ENCODE assay signal across 37 cellular contexts in genomic region chr1:5242850-5243249, GRCh38.
"Had no signal": no experiment of that assay in that cellular context is flagged by ENCODE, and none has a peak within 500 bp of the region (broad histone marks: within the 10 kb centered on the region; RNA-seq: fewer than 3 reads in every experiment).

No MANE protein-coding gene starts in this region.

- H3K27me3 ChIP-seq: ascending aorta, cardiac muscle cell had no signal

- ATAC-seq: activated CD4-positive, alpha-beta T cell treated with anti-CD3 and anti-CD28 coated beads for 36 hours; activated CD4-positive, CD25-positive, alpha-beta regulatory T cell treated with anti-CD3 and anti-CD28 coated beads, Interleukin-2, amount 50 U/mL, for 24 hours; activated CD8-positive, alpha-beta memory T cell treated with anti-CD3 and anti-CD28 coated beads, Interleukin-2, amount 10 ng/mL, durations not matched to agents 7 days and 5 days; activated CD8-positive, alpha-beta T cell treated with anti-CD3 and anti-CD28 coated beads, Interleukin-2, amount 10 ng/mL, durations not matched to agents 7 days and 5 days; activated naive CD8-positive, alpha-beta T cell treated with anti-CD3 and anti-CD28 coated beads, Interleukin-2, amount 50 U/mL, for 24 hours had no signal

- H3K4me3 ChIP-seq: ascending aorta, cardiac muscle cell had no signal

- H3K9me3 Mint-ChIP-seq: activated CD4-positive, alpha-beta memory T cell treated with anti-CD3 and anti-CD28 coated beads, Interleukin-2, amount 10 ng/mL, durations not matched to agents 7 days and 5 days; activated naive CD4-positive, alpha-beta T cell treated with anti-CD3 and anti-CD28 coated beads, Interleukin-2, amount 50 U/mL, for 24 hours; activated T-helper 2 cell treated with anti-CD3 and anti-CD28 coated beads, Interferon-gamma antibody, Interleukin-2, Interleukin-4, amounts not matched to agents 10 μg/mL and 5 μg/mL and 100 μg/mL, durations not matched to agents 14 hours and 24 hours and 36 hours; T-helper 1 cell treated with Interleukin-12 subunit alpha and Interleukin-12 subunit beta and Interleukin-4 antibody, amounts not matched to agents 30 μg/mL and 1 μg/mL, for 36 hours; T-helper 2 cell treated with Interferon-gamma antibody and Interleukin-4, amounts not matched to agents 5 μg/mL and 100 μg/mL, for 36 hours had no signal

- H3K27ac Mint-ChIP-seq: activated CD4-positive, alpha-beta memory T cell treated with anti-CD3 and anti-CD28 coated beads, Interleukin-2, amount 10 ng/mL, durations not matched to agents 7 days and 5 days; activated CD4-positive, alpha-beta T cell treated with anti-CD3 and anti-CD28 coated beads for 36 hours; activated CD8-positive, alpha-beta memory T cell treated with anti-CD3 and anti-CD28 coated beads, Interleukin-2, amount 10 ng/mL, durations not matched to agents 7 days and 5 days; activated CD8-positive, alpha-beta T cell treated with anti-CD3 and anti-CD28 coated beads, Interleukin-2, amount 10 ng/mL, durations not matched to agents 7 days and 5 days; activated naive CD4-positive, alpha-beta T cell treated with anti-CD3 and anti-CD28 coated beads, Interleukin-2, amount 10 ng/mL, durations not matched to agents 7 days and 5 days; activated naive CD4-positive, alpha-beta T cell treated with anti-CD3 and anti-CD28 coated beads, Interleukin-2, amount 50 U/mL, for 24 hours; activated naive CD8-positive, alpha-beta T cell; activated naive CD8-positive, alpha-beta T cell treated with anti-CD3 and anti-CD28 coated beads, Interleukin-2, amount 10 ng/mL, durations not matched to agents 7 days and 5 days; activated naive CD8-positive, alpha-beta T cell treated with anti-CD3 and anti-CD28 coated beads, Interleukin-2, amount 50 U/mL, for 24 hours; activated T-cell treated with anti-CD3 and anti-CD28 coated beads, Interleukin-2, amount 50 U/mL, for 24 hours; activated T-helper 2 cell treated with anti-CD3 and anti-CD28 coated beads, Interferon-gamma antibody, Interleukin-2, Interleukin-4, amounts not matched to agents 10 μg/mL and 5 μg/mL and 100 μg/mL, durations not matched to agents 14 hours and 24 hours and 36 hours; brain; T-helper 1 cell treated with Interleukin-12 subunit alpha and Interleukin-12 subunit beta and Interleukin-4 antibody, amounts not matched to agents 30 μg/mL and 1 μg/mL, for 36 hours; T-helper 2 cell treated with Interferon-gamma antibody and Interleukin-4, amounts not matched to agents 5 μg/mL and 100 μg/mL, for 36 hours had no signal

- H3K4me1 ChIP-seq: ascending aorta had no signal

- DNase-seq: activated CD4-positive, alpha-beta memory T cell treated with anti-CD3 and anti-CD28 coated beads, Interleukin-2, amount 10 ng/mL, durations not matched to agents 7 days and 5 days; activated CD4-positive, alpha-beta T cell treated with anti-CD3 and anti-CD28 coated beads for 1 hour; activated CD4-positive, alpha-beta T cell treated with anti-CD3 and anti-CD28 coated beads for 36 hours; activated CD4-positive, alpha-beta T cell treated with anti-CD3 and anti-CD28 coated beads for 48 hours; activated CD4-positive, alpha-beta T cell treated with anti-CD3 and anti-CD28 coated beads, Interleukin-2, amount 50 U/mL, for 48 hours; activated CD4-positive, CD25-positive, alpha-beta regulatory T cell; activated CD8-positive, alpha-beta memory T cell treated with anti-CD3 and anti-CD28 coated beads for 24 hours; activated CD8-positive, alpha-beta memory T cell treated with anti-CD3 and anti-CD28 coated beads, Interleukin-2, amount 10 ng/mL, durations not matched to agents 7 days and 5 days; activated CD8-positive, alpha-beta memory T cell treated with anti-CD3 and anti-CD28 coated beads, Interleukin-2, amount 50 U/mL, for 48 hours; activated CD8-positive, alpha-beta T cell treated with anti-CD3 and anti-CD28 coated beads, Interleukin-2, amount 10 ng/mL, durations not matched to agents 7 days and 5 days; activated effector memory CD4-positive, alpha-beta T cell treated with Interleukin-2 at 50 U/mL for 16 hours; activated gamma-delta T cell; activated naive CD4-positive, alpha-beta T cell treated with anti-CD3 and anti-CD28 coated beads, Interleukin-2, amount 10 ng/mL, durations not matched to agents 7 days and 5 days; activated naive CD4-positive, alpha-beta T cell treated with Interleukin-2 at 50 U/mL for 16 hours; activated naive CD8-positive, alpha-beta T cell treated with anti-CD3 and anti-CD28 coated beads, Interleukin-2, amount 10 ng/mL, durations not matched to agents 7 days and 5 days; activated naive CD8-positive, alpha-beta T cell treated with anti-CD3 and anti-CD28 coated beads, Interleukin-2, amount 50 U/mL, for 24 hours; activated T-cell treated with anti-CD3 and anti-CD28 coated beads, Interleukin-2, amount 50 U/mL, for 24 hours; activated T-cell treated with anti-CD3 and anti-CD28 coated beads, Interleukin-2, amount 50 U/mL, for 48 hours; amygdala; anterior cingulate cortex; caudate nucleus; cerebellar nuclear complex; SW 1271; T-helper 1 cell; T-helper 2 cell; T-helper 9 cell had no signal

- H3K4me1 Mint-ChIP-seq: activated CD4-positive, alpha-beta memory T cell treated with anti-CD3 and anti-CD28 coated beads, Interleukin-2, amount 10 ng/mL, durations not matched to agents 7 days and 5 days; activated CD4-positive, alpha-beta T cell treated with anti-CD3 and anti-CD28 coated beads for 36 hours; activated CD8-positive, alpha-beta memory T cell treated with anti-CD3 and anti-CD28 coated beads, Interleukin-2, amount 10 ng/mL, durations not matched to agents 7 days and 5 days; activated naive CD4-positive, alpha-beta T cell treated with anti-CD3 and anti-CD28 coated beads, Interleukin-2, amount 10 ng/mL, durations not matched to agents 7 days and 5 days; activated naive CD8-positive, alpha-beta T cell treated with anti-CD3 and anti-CD28 coated beads, Interleukin-2, amount 10 ng/mL, durations not matched to agents 7 days and 5 days had no signal

- H3K27me3 Mint-ChIP-seq: activated CD4-positive, alpha-beta memory T cell treated with anti-CD3 and anti-CD28 coated beads, Interleukin-2, amount 10 ng/mL, durations not matched to agents 7 days and 5 days; activated CD4-positive, alpha-beta T cell treated with anti-CD3 and anti-CD28 coated beads for 36 hours; activated CD8-positive, alpha-beta memory T cell treated with anti-CD3 and anti-CD28 coated beads, Interleukin-2, amount 10 ng/mL, durations not matched to agents 7 days and 5 days; activated naive CD4-positive, alpha-beta T cell treated with anti-CD3 and anti-CD28 coated beads, Interleukin-2, amount 10 ng/mL, durations not matched to agents 7 days and 5 days; activated naive CD4-positive, alpha-beta T cell treated with anti-CD3 and anti-CD28 coated beads, Interleukin-2, amount 50 U/mL, for 24 hours; activated naive CD8-positive, alpha-beta T cell treated with anti-CD3 and anti-CD28 coated beads, Interleukin-2, amount 10 ng/mL, durations not matched to agents 7 days and 5 days had no signal

- H3K9me3 ChIP-seq: ascending aorta had no signal

- H3K36me3 ChIP-seq: ascending aorta, cardiac muscle cell had no signal

- H3K36me3 Mint-ChIP-seq: activated CD8-positive, alpha-beta memory T cell treated with anti-CD3 and anti-CD28 coated beads, Interleukin-2, amount 10 ng/mL, durations not matched to agents 7 days and 5 days; activated naive CD4-positive, alpha-beta T cell treated with anti-CD3 and anti-CD28 coated beads, Interleukin-2, amount 10 ng/mL, durations not matched to agents 7 days and 5 days; activated naive CD4-positive, alpha-beta T cell treated with anti-CD3 and anti-CD28 coated beads, Interleukin-2, amount 50 U/mL, for 24 hours; activated naive CD8-positive, alpha-beta T cell; brain had no signal

- H3K27ac ChIP-seq: ascending aorta, cardiac muscle cell, VCaP had no signal

- H3K4me3 Mint-ChIP-seq: activated CD4-positive, alpha-beta memory T cell treated with anti-CD3 and anti-CD28 coated beads, Interleukin-2, amount 10 ng/mL, durations not matched to agents 7 days and 5 days; activated CD4-positive, alpha-beta T cell treated with anti-CD3 and anti-CD28 coated beads for 36 hours; activated CD8-positive, alpha-beta memory T cell treated with anti-CD3 and anti-CD28 coated beads, Interleukin-2, amount 10 ng/mL, durations not matched to agents 7 days and 5 days; activated CD8-positive, alpha-beta T cell treated with anti-CD3 and anti-CD28 coated beads, Interleukin-2, amount 10 ng/mL, durations not matched to agents 7 days and 5 days; activated naive CD4-positive, alpha-beta T cell treated with anti-CD3 and anti-CD28 coated beads, Interleukin-2, amount 10 ng/mL, durations not matched to agents 7 days and 5 days; activated naive CD4-positive, alpha-beta T cell treated with anti-CD3 and anti-CD28 coated beads, Interleukin-2, amount 50 U/mL, for 24 hours; activated naive CD8-positive, alpha-beta T cell; activated naive CD8-positive, alpha-beta T cell treated with anti-CD3 and anti-CD28 coated beads, Interleukin-2, amount 10 ng/mL, durations not matched to agents 7 days and 5 days; activated naive CD8-positive, alpha-beta T cell treated with anti-CD3 and anti-CD28 coated beads, Interleukin-2, amount 50 U/mL, for 24 hours; activated T-cell treated with anti-CD3 and anti-CD28 coated beads, Interleukin-2, amount 50 U/mL, for 24 hours; brain; central memory CD8-positive, alpha-beta T cell; T-helper 1 cell treated with Interleukin-12 subunit alpha and Interleukin-12 subunit beta and Interleukin-4 antibody, amounts not matched to agents 30 μg/mL and 1 μg/mL, for 36 hours; T-helper 2 cell treated with Interferon-gamma antibody and Interleukin-4, amounts not matched to agents 5 μg/mL and 100 μg/mL, for 36 hours had no signal
